8 cellular contexts compared by ENCODE assay signal in the genomic region with DNA sequence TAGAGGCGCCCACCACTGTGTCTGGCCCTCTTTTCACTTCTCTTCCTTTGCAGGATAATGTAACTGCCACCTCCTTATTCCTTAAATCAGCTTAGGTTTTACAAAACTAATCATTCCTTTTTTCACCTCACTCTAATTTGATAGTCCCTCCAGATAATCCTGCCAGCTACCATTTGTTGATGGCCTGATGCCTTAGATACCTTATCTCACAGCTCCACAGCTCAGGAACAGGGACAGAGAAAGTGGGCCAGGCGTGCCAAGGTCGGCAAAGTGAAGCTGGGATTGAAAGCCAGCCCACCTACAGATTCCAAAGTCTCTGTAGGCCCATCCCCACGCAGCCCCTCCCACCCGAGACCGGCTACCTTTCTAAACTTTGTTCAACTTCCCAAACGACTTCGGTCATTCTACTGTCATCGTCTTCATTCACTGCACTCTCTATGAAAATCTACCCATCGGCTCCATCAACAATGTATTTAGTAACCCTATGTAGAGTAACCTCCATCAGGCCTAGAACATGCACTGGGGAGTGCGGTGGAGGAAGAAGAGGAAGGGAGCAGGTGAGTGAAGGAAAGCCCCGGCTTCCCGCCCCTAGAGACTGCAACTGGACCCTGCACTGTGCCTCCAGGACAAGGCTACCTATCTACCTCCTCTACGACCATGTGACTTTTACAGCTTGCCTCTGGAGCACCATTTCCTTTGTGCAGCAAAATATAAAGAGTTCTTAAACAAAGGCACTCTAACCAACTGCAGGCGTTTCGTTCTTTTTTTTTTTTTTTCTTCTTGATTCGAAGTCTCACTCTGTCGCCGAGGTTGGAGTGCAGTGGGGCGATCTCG. TPM values are rescaled to one million over a fixed set of nuclear protein-coding genes. Genes with fewer than 3 reads are reported as not detected.
A peak's percentile ranks its signal among the peaks of the same experiment; 100 is the strongest.
DNase-seq lines count a peak whose midpoint lies in the region; ATAC-seq and TF ChIP-seq lines count a peak whose summit lies in the region.

No MANE protein-coding gene starts in this region.

- peak overlapping the region; percentile 90 for H3K4me3 Mint-ChIP-seq in activated T-cell treated with anti-CD3 and anti-CD28 coated beads, Interleukin-2, amount 50 U/mL, for 24 hours

- H3K27me3 ChIP-seq in RWPE2 (ENCODE audit: insufficient read depth, poor library complexity, severe bottlenecking): no peaks in the 10 kb centered on the region
- no peaks in the 10 kb centered on the region for H3K27me3 ChIP-seq in psoas muscle (ENCODE audit: insufficient read depth in 3 of 3, low read length in 2 of 3)

- H3K27ac ChIP-seq in RWPE2 (ENCODE audit: poor library complexity, severe bottlenecking) (no peak overlapping the region), psoas muscle (peak overlapping the region; percentile 70)

- DNase-seq in activated T-cell treated with anti-CD3 and anti-CD28 coated beads, Interleukin-2, amount 50 U/mL, for 24 hours: no peak
- no peak for DNase-seq in activated T-cell treated with anti-CD3 and anti-CD28 coated beads, Interleukin-2, amount 50 U/mL, for 1 hour
- DNase-seq in RWPE2 (ENCODE audit: low spot score) (no peak), fibroblast of peridontal ligament (ENCODE audit: extremely low read depth) (peak; percentile 7), psoas muscle (no peak), mucosa of gallbladder (ENCODE audit: low spot score) (no peak)

- H3K4me1 ChIP-seq in RWPE2 (ENCODE audit: insufficient read depth, poor library complexity, severe bottlenecking) (peaks cover 5% of the 10 kb centered on the region), psoas muscle (peaks cover 9% of the 10 kb centered on the region)

- peaks cover 5% of the 10 kb centered on the region; the same call in 1 of the 2 replicates for H3K36me3 ChIP-seq in RWPE2 (ENCODE audit: low read depth)
- peaks cover 0 to 14% of the 10 kb centered on the region in 2 donors for H3K36me3 ChIP-seq in psoas muscle (ENCODE audit: insufficient read depth in 1 of 2, low read depth in 1 of 2)

- peaks cover 25% of the 10 kb centered on the region for H3K36me3 Mint-ChIP-seq in activated T-cell treated with anti-CD3 and anti-CD28 coated beads, Interleukin-2, amount 50 U/mL, for 24 hours (ENCODE audit: low read depth)

- H3K27ac Mint-ChIP-seq in activated T-cell treated with anti-CD3 and anti-CD28 coated beads, Interleukin-2, amount 50 U/mL, for 24 hours: peak overlapping the region; percentile 92

- H3K9me3 ChIP-seq in RWPE2 (ENCODE audit: severe bottlenecking): no peaks in the 10 kb centered on the region
- H3K9me3 ChIP-seq in psoas muscle: no peaks in the 10 kb centered on the region

- H3K27me3 Mint-ChIP-seq in activated T-cell treated with anti-CD3 and anti-CD28 coated beads, Interleukin-2, amount 50 U/mL, for 24 hours: no peaks in the 10 kb centered on the region

- WGBS in psoas muscle, 3 donors: 58 to 65% (median 60%) methylated on average over 21 of the region's 21 CpGs

- H3K4me1 Mint-ChIP-seq in activated T-cell treated with anti-CD3 and anti-CD28 coated beads, Interleukin-2, amount 50 U/mL, for 24 hours (ENCODE audit: low read depth): peaks cover 39% of the 10 kb centered on the region

- ATAC-seq in RWPE2 (ENCODE audit: low read depth) (no peak), psoas muscle (no peak), GM21825 (IDR thresholded peaks at IDR 0.05; ENCODE audit: unreplicated experiment) (no peak), HG02970 (IDR thresholded peaks at IDR 0.05; ENCODE audit: low FRiP score, unreplicated experiment) (no peak)

- H3K9me3 Mint-ChIP-seq in activated T-cell treated with anti-CD3 and anti-CD28 coated beads, Interleukin-2, amount 50 U/mL, for 24 hours: no peaks in the 10 kb centered on the region

- intact Hi-C loops in psoas muscle (cut with DNase I): loop anchor here (5.0 to 10.0 kb wide), 7 partner anchors 101 to 276 kb away; partner anchors contain the start of genes SEC24B (in 2 of the 2), CFI (in 1 of the 2) and GAR1 (in 1 of the 2)

- TF ChIP-seq CTCF in RWPE2 (IDR thresholded peaks at IDR 0.05; ENCODE audit: poor library complexity, severe bottlenecking) (no peak), psoas muscle (IDR thresholded peaks at IDR 0.05) (no peak)

- peak overlapping the region; percentile 58 for H3K4me3 ChIP-seq in RWPE2 (ENCODE audit: severe bottlenecking)
- H3K4me3 ChIP-seq in psoas muscle: peak overlapping the region; percentile 77

RNA-seq across cellular contexts. Expression of gene CASP6, which starts 1.5 kb away (rescaled TPM):
- total RNA-seq in psoas muscle (1 to 10 TPM; 2.7 to 4.6 (median 4.0) TPM), mucosa of gallbladder (33.7 TPM)
- 1 to 10 TPM; 4.2 to 8.9 (median 5.2) TPM for polyA plus RNA-seq in psoas muscle

RNA-seq across cellular contexts. Expression of gene PLA2G12A, which starts 28.1 kb away (rescaled TPM):
- total RNA-seq in psoas muscle: 10 to 100 TPM; 31.9 to 52.5 (median 40.6) TPM
- 10 to 100 TPM; 19.1 to 30.9 (median 19.1) TPM for polyA plus RNA-seq in psoas muscle
- 35.0 TPM for total RNA-seq in mucosa of gallbladder
